Comparison of ENCODE assay signal across 12 cellular contexts in genomic region chr2:230899287-230899686, GRCh38. TPM values are rescaled to one million over a fixed set of nuclear protein-coding genes. Genes with fewer than 3 reads are reported as not detected.
A peak's percentile ranks its signal among the peaks of the same experiment; 100 is the strongest.
DNase-seq lines count a peak whose midpoint lies in the region; ATAC-seq and TF ChIP-seq lines count a peak whose summit lies in the region.
"Had no signal": no experiment of that assay in that cellular context is flagged by ENCODE, and none has a peak within 500 bp of the region (broad histone marks: within the 10 kb centered on the region; RNA-seq: fewer than 3 reads in every experiment).

No MANE protein-coding gene starts in this region.

- 41% methylated on average over 5 of the region's 5 CpGs for WGBS in right cardiac atrium
- 16 to 22% methylated on average over 5 of the region's 5 CpGs for WGBS in mesodermal cell (ENCODE audit: insufficient coverage in 2 of 2), 2 experiments

- H3K36me3 Mint-ChIP-seq in type B pancreatic cell (no peaks in the 10 kb centered on the region), T-cell (no peaks in the 10 kb centered on the region)

- DNase-seq in cardiac septum (ENCODE audit: low spot score) (peak; percentile 71), right cardiac atrium (no peak), caudate nucleus (lab: John Stamatoyannopoulos, UW) (peak in 33 of 61 donors; percentile 22 to 84 (median 50)), type B pancreatic cell (ENCODE audit: extremely low spot score, unreplicated experiment) (peak; percentile 60), AG20443 (ENCODE audit: low spot score) (no peak), T-cell (no peak)
- DNase-seq: DMS53, NCI-H1436, NCI-H524 treated with DMSO at 0.1 percent for 48 hours had no signal

- H3K9me3 Mint-ChIP-seq in type B pancreatic cell (no peaks in the 10 kb centered on the region), T-cell (no peaks in the 10 kb centered on the region)

- no peaks in the 10 kb centered on the region for H3K36me3 ChIP-seq in mesodermal cell (ENCODE audit: control insufficient read depth, insufficient read depth, low read length)
- H3K36me3 ChIP-seq: pancreas had no signal

- H3K4me1 ChIP-seq in right cardiac atrium (ENCODE audit: control insufficient read depth, insufficient read depth, low read length) (no peaks in the 10 kb centered on the region), mesodermal cell (ENCODE audit: control insufficient read depth, insufficient read depth, low read length, poor library complexity, severe bottlenecking) (peaks cover 10% of the 10 kb centered on the region)
- H3K4me1 ChIP-seq: pancreas had no signal

- H3K27ac ChIP-seq in right cardiac atrium (ENCODE audit: low read length) (no peak overlapping the region), caudate nucleus (ENCODE audit: low read depth, low read length) (peak overlapping the region; percentile 91), mesodermal cell (ENCODE audit: low read depth, low read length, severe bottlenecking) (peak overlapping the region; percentile 33)
- H3K27ac ChIP-seq: pancreas had no signal

- no peaks in the 10 kb centered on the region for H3K27me3 ChIP-seq in right cardiac atrium (ENCODE audit: control insufficient read depth, insufficient read depth)
- H3K27me3 ChIP-seq: pancreas had no signal

- TF ChIP-seq CTCF in type B pancreatic cell (conservative IDR thresholded peaks at IDR 0.05) = no peak

- no peak for ATAC-seq in right cardiac atrium
- ATAC-seq in HG03025 (IDR thresholded peaks at IDR 0.05; ENCODE audit: low FRiP score, unreplicated experiment) = no peak
- no peak for ATAC-seq in T-cell (replicated peaks in 1 of 4)

- POLR2A ChIA-PET in T-cell (lab: Charles Lee) = no interaction called here

- H3K9me3 ChIP-seq in right cardiac atrium (ENCODE audit: control insufficient read depth, low read length) (no peaks in the 10 kb centered on the region), mesodermal cell (ENCODE audit: control insufficient read depth, low read length) (no peaks in the 10 kb centered on the region)
- H3K9me3 ChIP-seq: pancreas had no signal

- no peak overlapping the region for H3K4me3 Mint-ChIP-seq in type B pancreatic cell
- no peak overlapping the region for H3K4me3 Mint-ChIP-seq in T-cell

- CTCF ChIA-PET in T-cell (lab: Charles Lee) = interaction anchor here in 1 of 2 donors (0.6 kb wide), 1 partner anchor 810 kb away, joined by 3 read pairs; no protein-coding TSS in a partner anchor

- no peak overlapping the region for H3K27ac Mint-ChIP-seq in type B pancreatic cell
- no peak overlapping the region for H3K27ac Mint-ChIP-seq in T-cell

- intact Hi-C loops in cardiac septum (cut with DNase I) = no loop called here
- intact Hi-C loops in right cardiac atrium (cut with DNase I) = no loop called here

- H3K4me3 ChIP-seq in right cardiac atrium (ENCODE audit: low read length) = no peak overlapping the region
- H3K4me3 ChIP-seq in mesodermal cell (ENCODE audit: extremely low read depth, insufficient read depth, low read length, poor library complexity, severe bottlenecking) = no peak overlapping the region
- H3K4me3 ChIP-seq: pancreas had no signal

- H3K4me1 Mint-ChIP-seq in type B pancreatic cell (ENCODE audit: unreplicated experiment) (peaks cover 12% of the 10 kb centered on the region), T-cell (peaks cover 12 to 20% (median 19%) of the 10 kb centered on the region in 3 donors)

- H3K27me3 Mint-ChIP-seq in type B pancreatic cell (peaks cover 18% of the 10 kb centered on the region), T-cell (peaks cover 5 to 18% of the 10 kb centered on the region in 2 donors)

RNA-seq across cellular contexts. Expression of gene GPR55, which starts 25.8 kb away (rescaled TPM):
- total RNA-seq in cardiac septum (not detected), right cardiac atrium (under 1 TPM in 2 of 4 donors, not detected in 2; 0.18 to 0.20 TPM), type B pancreatic cell (ENCODE audit: low replicate concordance) (0.24 TPM in 1 of 2 replicates, not detected in the other), T-cell (10 to 100 TPM in 2 of 5 donors, 1 to 10 TPM in 3; 2.7 to 15.5 (median 7.8) TPM)
- not detected for polyA plus RNA-seq in right cardiac atrium
- 0.18 TPM for polyA plus RNA-seq in mesodermal cell (2013, experiment 1 of 2)
- polyA plus RNA-seq in mesodermal cell (2013, experiment 2 of 2) = not detected

RNA-seq across cellular contexts. Expression of gene ITM2C, which starts 34.5 kb away (rescaled TPM):
- total RNA-seq in cardiac septum (18.4 TPM), right cardiac atrium (10 to 100 TPM; 40.5 to 67.0 (median 57.7) TPM), type B pancreatic cell (ENCODE audit: low replicate concordance) (211 and 285 TPM in 2 replicates), T-cell (10 to 100 TPM; 21.9 to 41.2 (median 34.8) TPM)
- polyA plus RNA-seq in right cardiac atrium = 73.1 TPM
- polyA plus RNA-seq in mesodermal cell (2013, experiment 1 of 2) = 414 TPM
- 346 TPM for polyA plus RNA-seq in mesodermal cell (2013, experiment 2 of 2)

Comparison
In these comparisons a context has a peak if more than half of its experiments do, and no peak if none do; other contexts are left out.
1. DNase-seq: peak in cardiac septum (single experiment), caudate nucleus (33 of 61) and type B pancreatic cell (single experiment); none in right cardiac atrium (0 of 3), AG20443 (single experiment) and T-cell (0 of 34).